In genomic region chr18:49655266-49656097, GRCh38 we compare ENCODE assay signal across 16 cellular contexts.
DNase-seq lines count a peak whose midpoint lies in the region; ATAC-seq and TF ChIP-seq lines count a peak whose summit lies in the region.
"Had no signal": no experiment of that assay in that cellular context is flagged by ENCODE, and none has a peak within 500 bp of the region (broad histone marks: within the 10 kb centered on the region; RNA-seq: fewer than 3 reads in every experiment).

No MANE protein-coding gene starts in this region.

- no peak for TF ChIP-seq POLR2A in breast epithelium (IDR thresholded peaks at IDR 0.05)

- intact Hi-C loops in MCF 10A (cut with micrococcal nuclease), result loop anchor here (5.0 kb wide), 1 partner anchor 48 kb away; no protein-coding TSS in a partner anchor
- intact Hi-C loops in breast epithelium (cut with DNase I; ENCODE audit: low total_unique reads), result no loop called here
- intact Hi-C loops in mucosa of descending colon (cut with DNase I, micrococcal nuclease), result no loop called here

- POLR2A ChIA-PET in MCF 10A (lab: Yijun Ruan, JAX), result interaction anchor here (0.7 to 1.3 kb wide), 3 partner anchors 46 to 238 kb away, joined by 3 to 5 read pairs (median 4); no protein-coding TSS in a partner anchor

- BruUV-seq in MCF 10A (replicated peaks; lab: Mats Ljungman, UMichigan), result no TSS peak

- DNase-seq in MCF 10A (ENCODE audit: unreplicated experiment), result no peak
- no peak for DNase-seq in breast epithelium (ENCODE audit: low spot score in 2 of 2)
- no peak for DNase-seq in foreskin keratinocyte
- no peak for DNase-seq in mucosa of descending colon
- no peak for DNase-seq in KG1 (lab: John Stamatoyannopoulos, UW)
- no peak for DNase-seq in stimulated activated CD4-positive, alpha-beta T cell treated with anti-CD3 and anti-CD28 coated beads, Interleukin-4, amount 100 ng/mL, for 4 hours
- no peak for DNase-seq in G401 (ENCODE audit: low spot score)
- DNase-seq: GOT3, NCI-H1436, NCI-H2029 treated with DMSO at 0.1 percent for 48 hours, NCI-H510A treated with DMSO at 0.1 percent for 48 hours had no signal

- H3K4me1 ChIP-seq in breast epithelium (no peaks in the 10 kb centered on the region), foreskin keratinocyte (peaks cover 3% of the 10 kb centered on the region), mucosa of descending colon (ENCODE audit: low read depth) (no peaks in the 10 kb centered on the region)
- H3K4me1 ChIP-seq: BLaER1 had no signal

- TF ChIP-seq CTCF in MCF 10A (IDR thresholded peaks at IDR 0.05; ENCODE audit: unreplicated experiment), result no peak
- no peak for TF ChIP-seq CTCF in breast epithelium (IDR thresholded peaks at IDR 0.05)
- TF ChIP-seq CTCF in foreskin keratinocyte (conservative IDR thresholded peaks at IDR 0.05), result no peak
- TF ChIP-seq CTCF in mucosa of descending colon (IDR thresholded peaks at IDR 0.05), result no peak

- H3K27ac Mint-ChIP-seq in MCF 10A (ENCODE audit: low read depth, unreplicated experiment), result peak overlapping the region; percentile 42
- H3K27ac Mint-ChIP-seq: HFFc6 had no signal

- peaks cover 9% of the 10 kb centered on the region for H3K4me1 Mint-ChIP-seq in MCF 10A (ENCODE audit: insufficient read depth, unreplicated experiment)

- in situ Hi-C loops in G401 (cut with HindIII; ENCODE audit: low sequenced_read_pairs), result no loop called here

- H3K27ac ChIP-seq in breast epithelium, result no peak overlapping the region
- peak overlapping the region; percentile 85 for H3K27ac ChIP-seq in foreskin keratinocyte
- H3K27ac ChIP-seq: 22Rv1, BLaER1, RWPE1 had no signal

- H3K4me3 ChIP-seq in breast epithelium, result no peak overlapping the region
- H3K4me3 ChIP-seq in mucosa of descending colon, result no peak overlapping the region
- H3K4me3 ChIP-seq: BLaER1 had no signal

- CTCF ChIA-PET in MCF 10A (lab: Yijun Ruan, JAX), result interaction anchor here (0.9 kb wide), 1 partner anchor 95 kb away, joined by 3 read pairs; no protein-coding TSS in a partner anchor

- no peaks in the 10 kb centered on the region for H3K36me3 Mint-ChIP-seq in MCF 10A (ENCODE audit: insufficient read depth, unreplicated experiment)

- no peak for ATAC-seq in foreskin keratinocyte
- peak; percentile 33 for ATAC-seq in mucosa of descending colon
- no peak for ATAC-seq in HG02973 (IDR thresholded peaks at IDR 0.05; ENCODE audit: unreplicated experiment)

- H3K4me3 Mint-ChIP-seq in MCF 10A (ENCODE audit: unreplicated experiment), result no peak overlapping the region
- H3K4me3 Mint-ChIP-seq: HFFc6 had no signal

- no peaks in the 10 kb centered on the region for H3K9me3 Mint-ChIP-seq in MCF 10A (ENCODE audit: unreplicated experiment)
- H3K9me3 Mint-ChIP-seq: HFFc6 had no signal

- H3K27me3 Mint-ChIP-seq in MCF 10A (ENCODE audit: insufficient read depth, unreplicated experiment), result peaks cover 10% of the 10 kb centered on the region

- H3K36me3 ChIP-seq in breast epithelium, result no peaks in the 10 kb centered on the region
- no peaks in the 10 kb centered on the region for H3K36me3 ChIP-seq in mucosa of descending colon (ENCODE audit: low read depth)
- H3K36me3 ChIP-seq: BLaER1 had no signal

- H3K27me3 ChIP-seq in breast epithelium (no peaks in the 10 kb centered on the region), foreskin keratinocyte (peaks cover 4% of the 10 kb centered on the region)
- H3K27me3 ChIP-seq: BLaER1 had no signal

- no peaks in the 10 kb centered on the region for H3K9me3 ChIP-seq in breast epithelium
- H3K9me3 ChIP-seq in mucosa of descending colon, result no peaks in the 10 kb centered on the region
- H3K9me3 ChIP-seq: BLaER1 had no signal
